Comparison of ENCODE assay signal across 17 cellular contexts in the genomic region with DNA sequence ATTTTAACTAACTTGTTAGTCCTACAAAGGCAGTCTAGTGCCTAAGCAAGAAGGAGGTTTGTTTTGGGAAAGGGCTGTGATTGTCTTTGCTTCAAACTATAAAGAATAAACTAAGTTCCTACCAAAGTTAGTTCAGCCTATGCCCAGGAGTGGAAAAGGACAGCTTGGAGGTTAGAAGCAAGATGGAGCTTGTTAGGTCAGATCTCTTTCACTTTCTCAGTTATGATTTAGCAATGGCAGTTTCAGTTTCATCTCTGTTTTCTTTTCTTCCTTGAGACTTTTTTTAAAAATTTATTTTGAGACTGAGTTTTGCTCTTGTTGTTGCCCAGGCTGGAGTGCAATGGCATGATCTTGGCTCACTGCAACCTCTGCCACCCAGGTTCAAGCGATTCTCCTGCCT.
"Had no signal": no experiment of that assay in that cellular context is flagged by ENCODE, and none has a peak within 500 bp of the region (broad histone marks: within the 10 kb centered on the region; RNA-seq: fewer than 3 reads in every experiment).

No MANE protein-coding gene starts in this region.

- H3K4me1 ChIP-seq: gastrocnemius medialis, heart left ventricle, left lung, parathyroid adenoma, right lobe of liver, tibial nerve had no signal

- H3K36me3 ChIP-seq: gastrocnemius medialis, heart left ventricle, left lung, right lobe of liver, tibial nerve, WERI-Rb-1 had no signal

- DNase-seq: activated CD4-positive, alpha-beta T cell treated with anti-CD3 and anti-CD28 coated beads, Interleukin-2, amount 50 U/mL, for 48 hours; activated T-cell treated with anti-CD3 and anti-CD28 coated beads for 4 hours; effector CD4-positive, alpha-beta T cell; gastrocnemius medialis; heart left ventricle; left lung; midbrain; right lobe of liver; small intestine; stimulated activated CD4-positive, alpha-beta T cell treated with anti-CD3 and anti-CD28 coated beads, Interleukin-15, amount 100 ng/mL, for 24 hours; stimulated activated CD4-positive, alpha-beta T cell treated with anti-CD3 and anti-CD28 coated beads, Interleukin-2, amount 100 ng/mL, for 48 hours; WERI-Rb-1 had no signal

- FAIRE-seq: bronchial epithelial cell, urothelium cell line had no signal

- H3K4me3 ChIP-seq: gastrocnemius medialis, heart left ventricle, left lung, right lobe of liver, tibial nerve had no signal

- H3K27ac ChIP-seq: gastrocnemius medialis, heart left ventricle, left lung, parathyroid adenoma, right lobe of liver, tibial nerve, WERI-Rb-1 had no signal

- H3K79me2 ChIP-seq: parathyroid adenoma had no signal

- H2AFZ ChIP-seq: parathyroid adenoma had no signal

- H3K27me3 ChIP-seq: gastrocnemius medialis, heart left ventricle, left lung, right lobe of liver, tibial nerve had no signal

- ATAC-seq: esophagus mucosa, gastrocnemius medialis, heart left ventricle, left lung, right lobe of liver had no signal

- H3K9me3 ChIP-seq: gastrocnemius medialis, heart left ventricle, left lung, right lobe of liver, tibial nerve had no signal

- H3K9ac ChIP-seq: parathyroid adenoma had no signal
